1 cellular context compared by ENCODE assay signal in the genomic region with DNA sequence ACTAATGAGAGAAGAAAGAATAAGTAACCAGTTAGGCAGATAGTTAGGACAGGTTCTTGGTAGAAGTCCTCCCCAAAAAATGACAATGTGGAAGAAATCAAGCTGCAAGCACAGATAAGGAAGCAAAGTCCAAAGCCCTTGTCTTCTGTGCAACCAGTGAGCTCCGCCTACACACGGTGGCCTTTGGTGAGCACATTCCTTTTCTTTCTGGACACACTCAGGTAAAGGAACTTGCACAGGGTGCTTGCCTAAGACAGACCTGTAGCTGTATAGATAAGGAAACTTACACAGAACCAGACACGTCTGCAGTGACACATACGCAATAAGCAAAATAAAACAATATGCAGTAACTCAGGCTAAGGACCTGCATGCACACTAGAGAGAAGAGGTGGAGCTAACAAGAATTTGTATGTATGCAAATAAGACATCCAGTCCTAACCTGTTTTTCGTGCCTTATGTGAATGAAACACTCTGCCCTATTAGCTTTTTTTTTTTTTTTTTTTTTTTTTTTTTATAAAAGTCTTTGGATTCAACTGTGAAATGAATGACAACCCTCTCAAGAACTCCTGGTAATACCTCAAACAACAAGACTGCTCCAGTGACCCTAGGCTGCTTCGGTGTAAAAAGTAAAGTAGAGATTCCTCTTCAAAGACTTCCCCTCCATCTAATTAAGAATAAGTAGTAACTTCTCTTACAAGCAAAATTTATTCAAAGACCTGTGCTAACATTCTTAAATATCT.
TF ChIP-seq lines count a peak whose summit lies in the region.

No MANE protein-coding gene starts in this region.

TF ChIP-seq in HepG2, 621 proteins besides CTCF, POLR2A, EP300 and RAD21 (continued from another document):
- TF ChIP-seq ZHX1 (CRISPR knock-in tag; IDR thresholded peaks at IDR 0.05; ENCODE audit: low read depth) (no peak), ZSCAN29 (CRISPR knock-in tag; conservative IDR thresholded peaks at IDR 0.05) (no peak), NAIF1 (CRISPR knock-in tag; IDR thresholded peaks at IDR 0.05; ENCODE audit: borderline replicate concordance) (no peak), LRRFIP1 (CRISPR knock-in tag; conservative IDR thresholded peaks at IDR 0.05) (no peak), ERF (CRISPR knock-in tag; IDR thresholded peaks at IDR 0.05) (no peak), EZH2 (conservative IDR thresholded peaks at IDR 0.05; ENCODE audit: low read depth, low read length) (no peak), TOE1 (CRISPR knock-in tag; IDR thresholded peaks at IDR 0.05) (no peak), PLRG1 (conservative IDR thresholded peaks at IDR 0.05) (no peak), ARID5B (CRISPR knock-in tag; IDR thresholded peaks at IDR 0.05) (peak; percentile 94), ZNF251 (CRISPR knock-in tag; IDR thresholded peaks at IDR 0.05) (no peak), KDM5A (IDR thresholded peaks at IDR 0.05; ENCODE audit: borderline replicate concordance, low read length) (no peak), HDAC1 (CRISPR knock-in tag; IDR thresholded peaks at IDR 0.05) (peak; percentile 51), NR2F1 (CRISPR knock-in tag; IDR thresholded peaks at IDR 0.05) (no peak), SOX6 (IDR thresholded peaks at IDR 0.05) (no peak), SOX6 (CRISPR knock-in tag; IDR thresholded peaks at IDR 0.05) (peak; percentile 86)
- TF ChIP-seq, protein P1, sequence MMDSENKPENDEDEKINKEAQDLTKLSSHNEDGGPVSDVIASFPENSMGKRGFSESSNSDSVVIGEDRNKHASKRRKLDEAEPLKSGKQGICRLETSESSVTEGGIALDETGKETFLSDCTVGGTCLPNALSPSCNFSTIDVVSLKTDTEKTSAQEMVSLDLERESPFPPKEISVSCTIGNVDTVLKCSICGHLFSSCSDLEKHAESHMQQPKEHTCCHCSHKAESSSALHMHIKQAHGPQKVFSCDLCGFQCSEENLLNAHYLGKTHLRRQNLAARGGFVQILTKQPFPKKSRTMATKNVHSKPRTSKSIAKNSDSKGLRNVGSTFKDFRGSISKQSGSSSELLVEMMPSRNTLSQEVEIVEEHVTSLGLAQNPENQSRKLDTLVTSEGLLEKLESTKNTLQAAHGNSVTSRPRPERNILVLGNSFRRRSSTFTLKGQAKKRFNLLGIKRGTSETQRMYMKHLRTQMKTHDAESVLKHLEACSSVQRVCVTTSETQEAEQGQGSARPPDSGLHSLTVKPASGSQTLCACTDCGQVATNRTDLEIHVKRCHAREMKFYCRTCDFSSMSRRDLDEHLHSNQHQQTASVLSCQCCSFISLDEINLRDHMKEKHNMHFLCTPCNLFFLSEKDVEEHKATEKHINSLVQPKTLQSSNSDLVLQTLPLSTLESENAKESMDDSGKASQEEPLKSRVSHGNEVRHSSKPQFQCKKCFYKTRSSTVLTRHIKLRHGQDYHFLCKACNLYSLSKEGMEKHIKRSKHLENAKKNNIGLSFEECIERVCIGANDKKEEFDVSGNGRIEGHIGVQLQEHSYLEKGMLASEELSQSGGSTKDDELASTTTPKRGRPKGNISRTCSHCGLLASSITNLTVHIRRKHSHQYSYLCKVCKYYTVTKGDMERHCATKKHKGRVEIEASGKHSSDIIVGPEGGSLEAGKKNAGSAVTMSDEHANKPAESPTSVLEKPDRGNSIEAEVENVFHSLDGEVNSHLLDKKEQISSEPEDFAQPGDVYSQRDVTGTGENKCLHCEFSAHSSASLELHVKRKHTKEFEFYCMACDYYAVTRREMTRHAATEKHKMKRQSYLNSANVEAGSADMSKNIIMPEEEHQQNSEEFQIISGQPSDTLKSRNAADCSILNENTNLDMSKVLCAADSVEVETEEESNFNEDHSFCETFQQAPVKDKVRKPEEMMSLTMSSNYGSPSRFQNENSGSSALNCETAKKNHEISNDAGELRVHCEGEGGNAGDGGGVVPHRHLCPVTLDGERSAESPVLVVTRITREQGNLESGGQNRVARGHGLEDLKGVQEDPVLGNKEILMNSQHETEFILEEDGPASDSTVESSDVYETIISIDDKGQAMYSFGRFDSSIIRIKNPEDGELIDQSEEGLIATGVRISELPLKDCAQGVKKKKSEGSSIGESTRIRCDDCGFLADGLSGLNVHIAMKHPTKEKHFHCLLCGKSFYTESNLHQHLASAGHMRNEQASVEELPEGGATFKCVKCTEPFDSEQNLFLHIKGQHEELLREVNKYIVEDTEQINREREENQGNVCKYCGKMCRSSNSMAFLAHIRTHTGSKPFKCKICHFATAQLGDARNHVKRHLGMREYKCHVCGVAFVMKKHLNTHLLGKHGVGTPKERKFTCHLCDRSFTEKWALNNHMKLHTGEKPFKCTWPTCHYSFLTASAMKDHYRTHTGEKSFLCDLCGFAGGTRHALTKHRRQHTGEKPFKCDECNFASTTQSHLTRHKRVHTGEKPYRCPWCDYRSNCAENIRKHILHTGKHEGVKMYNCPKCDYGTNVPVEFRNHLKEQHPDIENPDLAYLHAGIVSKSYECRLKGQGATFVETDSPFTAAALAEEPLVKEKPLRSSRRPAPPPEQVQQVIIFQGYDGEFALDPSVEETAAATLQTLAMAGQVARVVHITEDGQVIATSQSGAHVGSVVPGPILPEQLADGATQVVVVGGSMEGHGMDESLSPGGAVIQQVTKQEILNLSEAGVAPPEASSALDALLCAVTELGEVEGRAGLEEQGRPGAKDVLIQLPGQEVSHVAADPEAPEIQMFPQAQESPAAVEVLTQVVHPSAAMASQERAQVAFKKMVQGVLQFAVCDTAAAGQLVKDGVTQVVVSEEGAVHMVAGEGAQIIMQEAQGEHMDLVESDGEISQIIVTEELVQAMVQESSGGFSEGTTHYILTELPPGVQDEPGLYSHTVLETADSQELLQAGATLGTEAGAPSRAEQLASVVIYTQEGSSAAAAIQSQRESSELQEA (CRISPR knock-in tag; IDR thresholded peaks at IDR 0.05; ENCODE audit: not compliant biosample characterization): no peak
- TF ChIP-seq, protein P2, sequence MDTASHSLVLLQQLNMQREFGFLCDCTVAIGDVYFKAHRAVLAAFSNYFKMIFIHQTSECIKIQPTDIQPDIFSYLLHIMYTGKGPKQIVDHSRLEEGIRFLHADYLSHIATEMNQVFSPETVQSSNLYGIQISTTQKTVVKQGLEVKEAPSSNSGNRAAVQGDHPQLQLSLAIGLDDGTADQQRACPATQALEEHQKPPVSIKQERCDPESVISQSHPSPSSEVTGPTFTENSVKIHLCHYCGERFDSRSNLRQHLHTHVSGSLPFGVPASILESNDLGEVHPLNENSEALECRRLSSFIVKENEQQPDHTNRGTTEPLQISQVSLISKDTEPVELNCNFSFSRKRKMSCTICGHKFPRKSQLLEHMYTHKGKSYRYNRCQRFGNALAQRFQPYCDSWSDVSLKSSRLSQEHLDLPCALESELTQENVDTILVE (CRISPR knock-in tag; IDR thresholded peaks at IDR 0.05): no peak
